Comparison of ENCODE assay signal across 14 cellular contexts in genomic region chr18:36872329-36872728, GRCh38.
"Had no signal": no experiment of that assay in that cellular context is flagged by ENCODE, and none has a peak within 500 bp of the region (broad histone marks: within the 10 kb centered on the region; RNA-seq: fewer than 3 reads in every experiment).

No MANE protein-coding gene starts in this region.

- H3K4me1 ChIP-seq: gastrocnemius medialis, stomach, testis, upper lobe of right lung had no signal

- DNase-seq: activated CD4-positive, alpha-beta T cell treated with anti-CD3 and anti-CD28 coated beads, Interleukin-2, amount 50 U/mL, for 4 hours; activated CD4-positive, CD25-positive, alpha-beta regulatory T cell treated with anti-CD3 and anti-CD28 coated beads, Interleukin-2, amount 50 U/mL, for 72 hours; activated naive CD4-positive, alpha-beta T cell treated with anti-CD3 and anti-CD28 coated beads, Interleukin-2, amount 10 ng/mL, durations not matched to agents 7 days and 5 days; adrenal gland; cerebellar nuclear complex; effector memory CD4-positive, alpha-beta T cell; gastrocnemius medialis; mesenchymal stem cell; stimulated activated CD4-positive, alpha-beta T cell treated with anti-CD3 and anti-CD28 coated beads, Interleukin-1b, Interleukin-23, amount 100 ng/mL, for 48 hours; stomach; testis; upper lobe of right lung had no signal

- H3K4me3 Mint-ChIP-seq: activated naive CD4-positive, alpha-beta T cell treated with anti-CD3 and anti-CD28 coated beads, Interleukin-2, amount 10 ng/mL, durations not matched to agents 7 days and 5 days; dendritic cell treated with granulocyte-macrophage colony-stimulating factor and Interleukin-4, amounts not matched to agents 40 ng/mL and 50 ng/mL, for 4 days; neural crest cell had no signal

- H3K27me3 Mint-ChIP-seq: activated naive CD4-positive, alpha-beta T cell treated with anti-CD3 and anti-CD28 coated beads, Interleukin-2, amount 10 ng/mL, durations not matched to agents 7 days and 5 days; dendritic cell treated with granulocyte-macrophage colony-stimulating factor and Interleukin-4, amounts not matched to agents 40 ng/mL and 50 ng/mL, for 4 days had no signal

- ATAC-seq: gastrocnemius medialis, upper lobe of right lung had no signal

- H3K27ac Mint-ChIP-seq: activated naive CD4-positive, alpha-beta T cell treated with anti-CD3 and anti-CD28 coated beads, Interleukin-2, amount 10 ng/mL, durations not matched to agents 7 days and 5 days; dendritic cell treated with granulocyte-macrophage colony-stimulating factor and Interleukin-4, amounts not matched to agents 40 ng/mL and 50 ng/mL, for 4 days had no signal

- H3K27me3 ChIP-seq: adrenal gland, gastrocnemius medialis, stomach, testis, upper lobe of right lung had no signal

- H3K27ac ChIP-seq: adrenal gland, gastrocnemius medialis, stomach, testis, upper lobe of right lung had no signal

- H3K36me3 ChIP-seq: adrenal gland, gastrocnemius medialis, upper lobe of right lung had no signal

- H3K4me3 ChIP-seq: adrenal gland, gastrocnemius medialis, stomach, testis, upper lobe of right lung had no signal
